ENCODE assay signal across 8 cellular contexts in the genomic region with DNA sequence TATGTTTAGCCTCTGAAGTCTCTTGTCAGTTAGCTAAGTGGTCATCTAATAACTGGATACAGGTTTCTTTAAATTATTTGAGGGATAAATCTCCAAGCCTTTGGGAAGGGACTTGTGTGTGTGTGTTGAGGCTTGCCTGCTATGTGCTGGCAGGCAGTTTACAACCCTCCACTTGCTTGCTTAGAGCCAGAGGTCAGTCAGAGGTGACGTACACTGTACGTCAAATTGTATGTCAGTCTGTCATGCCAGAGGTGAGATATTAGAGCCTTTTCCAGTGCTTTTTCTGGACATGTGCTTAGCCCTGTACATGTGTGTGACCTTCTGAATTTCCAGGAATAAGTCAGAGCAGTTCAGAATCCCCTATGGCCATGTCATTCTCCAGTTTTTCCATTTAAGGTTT.
"Had no signal": no experiment of that assay in that cellular context is flagged by ENCODE, and none has a peak within 500 bp of the region (broad histone marks: within the 10 kb centered on the region; RNA-seq: fewer than 3 reads in every experiment).

No MANE protein-coding gene starts in this region.

- H3K4me3 Mint-ChIP-seq: GM23338, H9, IgD-negative memory B cell had no signal

- H3K27ac Mint-ChIP-seq: GM23338, H9, IgD-negative memory B cell had no signal

- FAIRE-seq: H1, H54, HepG2 had no signal

- H3K4me3 ChIP-seq: GM23338 had no signal

- DNase-seq: H9, HCEC 1CT, KBM-7 had no signal

- ATAC-seq: GM23338, HepG2 had no signal

- H3K4me1 Mint-ChIP-seq: GM23338, H9 had no signal

- H3K36me3 Mint-ChIP-seq: IgD-negative memory B cell had no signal
